In the genomic region with DNA sequence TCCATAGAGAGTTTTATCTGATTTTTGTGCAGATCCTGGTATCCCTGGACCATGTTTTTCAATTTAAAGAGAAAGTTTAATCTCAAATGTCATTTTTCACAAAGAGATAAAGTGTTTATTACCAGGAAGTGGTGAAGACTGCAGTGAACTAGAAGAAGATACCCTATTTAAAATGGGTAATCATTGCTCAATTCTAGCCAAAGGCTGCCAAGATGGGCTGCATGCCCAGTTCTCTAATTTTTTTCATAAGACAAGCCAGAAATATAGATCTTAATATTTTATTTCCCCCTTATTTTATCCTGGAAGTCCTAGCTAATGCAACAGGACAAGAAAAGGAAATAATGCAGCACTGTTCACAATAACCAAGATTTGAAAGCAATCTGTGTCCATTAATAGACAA, we compare ENCODE assay signal across 24 cellular contexts.
"Had no signal": no experiment of that assay in that cellular context is flagged by ENCODE, and none has a peak within 500 bp of the region (broad histone marks: within the 10 kb centered on the region; RNA-seq: fewer than 3 reads in every experiment).

No MANE protein-coding gene starts in this region.

- H3K9ac ChIP-seq: neural progenitor cell had no signal

- ATAC-seq: activated T-cell treated with anti-CD3 and anti-CD28 coated beads, Interleukin-2, amount 50 U/mL, for 72 hours; left lung; sciatic nerve; SK-N-SH treated with all-trans-retinoic acid at 6 μM for 48 hours; upper lobe of right lung had no signal

- H3K36me3 Mint-ChIP-seq: brain, neural progenitor cell had no signal

- H3K9me3 ChIP-seq: upper lobe of right lung had no signal

- H3K27ac Mint-ChIP-seq: activated CD4-positive, alpha-beta memory T cell treated with anti-CD3 and anti-CD28 coated beads for 36 hours; activated naive CD4-positive, alpha-beta T cell treated with anti-CD3 and anti-CD28 coated beads, Interleukin-2, amount 10 ng/mL, durations not matched to agents 7 days and 5 days; activated T-cell treated with anti-CD3 and anti-CD28 coated beads, Interleukin-2, amount 50 U/mL, for 72 hours; brain; dendritic cell treated with granulocyte-macrophage colony-stimulating factor and Interleukin-4, amounts not matched to agents 40 ng/mL and 50 ng/mL, for 4 days; neural progenitor cell had no signal

- H3K27me3 ChIP-seq: left lung, neural progenitor cell, upper lobe of right lung had no signal

- H2AFZ ChIP-seq: neural progenitor cell had no signal

- H3K36me3 ChIP-seq: left lung, neural progenitor cell, upper lobe of right lung had no signal

- H3K4me3 ChIP-seq: left lung, lung, neural progenitor cell, smooth muscle cell, upper lobe of right lung had no signal

- H3K4me1 ChIP-seq: left lung, neural progenitor cell, upper lobe of right lung had no signal

- H3K4me2 ChIP-seq: neural progenitor cell, smooth muscle cell had no signal

- DNase-seq: activated CD4-positive, alpha-beta memory T cell treated with anti-CD3 and anti-CD28 coated beads for 36 hours; activated CD4-positive, alpha-beta T cell treated with anti-CD3 and anti-CD28 coated beads for 48 hours; activated effector memory CD4-positive, alpha-beta T cell treated with Interleukin-2 at 50 U/mL for 16 hours; activated naive CD4-positive, alpha-beta T cell treated with anti-CD3 and anti-CD28 coated beads, Interleukin-2, amount 10 ng/mL, durations not matched to agents 7 days and 5 days; activated T-cell treated with anti-CD3 and anti-CD28 coated beads, Interleukin-2, amount 50 U/mL, for 72 hours; aorta; caudate nucleus; effector CD4-positive, alpha-beta T cell; erythroblast; kidney glomerular epithelial cell; left lung; naive B cell; stimulated activated CD4-positive, alpha-beta T cell treated with anti-CD3 and anti-CD28 coated beads, Interleukin-2, amount 100 ng/mL, for 48 hours; stimulated activated naive CD4-positive, alpha-beta T cell treated with Interleukin-2 at 50 U/mL for 16 hours; T-cell; upper lobe of right lung had no signal

- H3K4me3 Mint-ChIP-seq: activated CD4-positive, alpha-beta memory T cell treated with anti-CD3 and anti-CD28 coated beads for 36 hours; activated naive CD4-positive, alpha-beta T cell treated with anti-CD3 and anti-CD28 coated beads, Interleukin-2, amount 10 ng/mL, durations not matched to agents 7 days and 5 days; activated T-cell treated with anti-CD3 and anti-CD28 coated beads, Interleukin-2, amount 50 U/mL, for 72 hours; brain; dendritic cell treated with granulocyte-macrophage colony-stimulating factor and Interleukin-4, amounts not matched to agents 40 ng/mL and 50 ng/mL, for 4 days; naive B cell; neural progenitor cell; T-cell; T-helper 2 cell treated with Interferon-gamma antibody and Interleukin-4, amounts not matched to agents 5 μg/mL and 100 μg/mL, for 36 hours had no signal

- H3K27ac ChIP-seq: left lung, neural progenitor cell, upper lobe of right lung had no signal

- H3K4me1 Mint-ChIP-seq: brain, neural progenitor cell had no signal
